23 cellular contexts compared by ENCODE assay signal in genomic region chr2:239540174-239540573, GRCh38.
DNase-seq lines count a peak whose midpoint lies in the region; ATAC-seq, FAIRE-seq and TF ChIP-seq lines count a peak whose summit lies in the region.
"Had no signal": no experiment of that assay in that cellular context is flagged by ENCODE, and none has a peak within 500 bp of the region (broad histone marks: within the 10 kb centered on the region; RNA-seq: fewer than 3 reads in every experiment).

No MANE protein-coding gene starts in this region.

- peak; percentile 28 for DNase-seq in activated CD4-positive, alpha-beta T cell treated with anti-CD3 and anti-CD28 coated beads for 48 hours
- DNase-seq in activated CD4-positive, alpha-beta T cell treated with anti-CD3 and anti-CD28 coated beads for 4 hours, result no peak
- DNase-seq in NCI-H146 treated with DMSO at 0.1 percent for 48 hours (lab: John Stamatoyannopoulos, UW; ENCODE audit: unreplicated experiment) (peak; percentile 4), NCI-H128 (lab: John Stamatoyannopoulos, UW; ENCODE audit: unreplicated experiment) (no peak), D721Med (ENCODE audit: insufficient read length, low spot score) (no peak)
- DNase-seq in effector memory CD8-positive, alpha-beta T cell, result no peak
- DNase-seq: ACHN; activated gamma-delta T cell treated with Interleukin-2 at 50 U/mL for 16 hours; mesenchymal stem cell; MG63; NCI-H1436 treated with DMSO at 0.1 percent for 48 hours; NCI-H2171; NCI-H510A treated with DMSO at 0.1 percent for 48 hours; Peyer's patch; stimulated activated CD8-positive, alpha-beta memory T cell treated with anti-CD3 and anti-CD28 coated beads, Interleukin-4, amount 100 ng/mL, for 48 hours; stomach had no signal

- no peaks in the 10 kb centered on the region for H3K9me3 Mint-ChIP-seq in effector memory CD8-positive, alpha-beta T cell
- H3K9me3 Mint-ChIP-seq: central memory CD8-positive, alpha-beta T cell had no signal

- no peak for TF ChIP-seq CTCF in D721Med (IDR thresholded peaks at IDR 0.05; ENCODE audit: insufficient read depth, missing control alignments)

- peak overlapping the region; percentile 62 to 75 (median 65) for H3K9ac ChIP-seq in skeletal muscle tissue (ENCODE audit: low read depth in 1 of 3, low read length in 3 of 3)
- H3K9ac ChIP-seq: BLaER1 had no signal

- peak overlapping the region; percentile 49 to 60 (median 51) for H3K4me3 ChIP-seq in skeletal muscle tissue (ENCODE audit: low read length in 3 of 3)
- H3K4me3 ChIP-seq: BLaER1, K562, MG63, Peyer's patch, stomach, tibial artery had no signal

- peak overlapping the region; percentile 8 to 47 for H3K27ac Mint-ChIP-seq in effector memory CD8-positive, alpha-beta T cell

- H3K27me3 Mint-ChIP-seq in effector memory CD8-positive, alpha-beta T cell, result peaks cover 16 to 27% of the 10 kb centered on the region in 2 donors

- peaks cover 5 to 31% (median 25%) of the 10 kb centered on the region in 3 donors for H3K4me1 ChIP-seq in skeletal muscle tissue (ENCODE audit: control insufficient read depth in 3 of 3, insufficient read depth in 3 of 3, low read length in 3 of 3)
- H3K4me1 ChIP-seq: Peyer's patch, tibial artery had no signal

- H3K9me3 ChIP-seq in skeletal muscle tissue (ENCODE audit: control insufficient read depth in 3 of 3, low read length in 3 of 3), result no peaks in the 10 kb centered on the region
- H3K9me3 ChIP-seq: MG63, Peyer's patch had no signal

- no peak for FAIRE-seq in D721Med (lab: Jason Lieb, UNC)
- FAIRE-seq: GM12892, HTR-8/SVneo, K562 had no signal

- peak overlapping the region; percentile 53 for H3K27ac ChIP-seq in skeletal muscle tissue (ENCODE audit: low read depth, low read length)
- H3K27ac ChIP-seq: BLaER1, Peyer's patch, stomach, tibial artery had no signal

- peak overlapping the region in 1 of 2 donors; percentile 19 for H3K4me3 Mint-ChIP-seq in effector memory CD8-positive, alpha-beta T cell
- H3K4me3 Mint-ChIP-seq: central memory CD8-positive, alpha-beta T cell had no signal

- H3K36me3 ChIP-seq in skeletal muscle tissue (ENCODE audit: control insufficient read depth in 3 of 3, insufficient read depth in 3 of 3, low read length in 3 of 3), result no peaks in the 10 kb centered on the region
- H3K36me3 ChIP-seq: BLaER1, MG63, Peyer's patch, stomach, tibial artery had no signal

- peaks cover 11 to 15% of the 10 kb centered on the region in 2 donors for H3K4me1 Mint-ChIP-seq in effector memory CD8-positive, alpha-beta T cell (ENCODE audit: low read depth in 2 of 2)

- H3K27me3 ChIP-seq in skeletal muscle tissue (ENCODE audit: control insufficient read depth in 3 of 3, insufficient read depth in 3 of 3, low read length in 3 of 3), result peaks cover 0 to 6% (median 3%) of the 10 kb centered on the region in 3 donors
- H3K27me3 ChIP-seq: BLaER1, MG63, Peyer's patch had no signal

- ATAC-seq in effector memory CD8-positive, alpha-beta T cell (replicated peaks), result no peak
- ATAC-seq: K562 had no signal

- H3K36me3 Mint-ChIP-seq in effector memory CD8-positive, alpha-beta T cell (ENCODE audit: insufficient read depth), result peaks cover 5% of the 10 kb centered on the region

Comparison
In these comparisons a context has a peak if more than half of its experiments do, and no peak if none do; other contexts are left out.
1. DNase-seq: peak in activated CD4-positive, alpha-beta T cell treated with anti-CD3 and anti-CD28 coated beads for 48 hours (single experiment) and NCI-H146 treated with DMSO at 0.1 percent for 48 hours (single experiment); none in activated CD4-positive, alpha-beta T cell treated with anti-CD3 and anti-CD28 coated beads for 4 hours (0 of 2), effector memory CD8-positive, alpha-beta T cell (0 of 3), NCI-H128 (single experiment) and D721Med (single experiment).